In genomic region chr21:41953831-41954653, GRCh38 we compare ENCODE assay signal across 8 cellular contexts. TPM values are rescaled to one million over a fixed set of nuclear protein-coding genes. Genes with fewer than 3 reads are reported as not detected.
DNase-seq lines count a peak whose midpoint lies in the region; ATAC-seq and TF ChIP-seq lines count a peak whose summit lies in the region.

C2CD2 (minus strand) TSS chr21:41954018; CDS start chr21:41953648, 370 bp downstream.

- H3K9me3 ChIP-seq in ES-I3 (ENCODE audit: control insufficient read depth, insufficient read depth, low read length) (no peaks in the 10 kb centered on the region), adipocyte (ENCODE audit: control insufficient read depth, low read length) (no peaks in the 10 kb centered on the region), heart left ventricle (no peaks in the 10 kb centered on the region), parathyroid adenoma (ENCODE audit: control insufficient read depth, low read length) (no peaks in the 10 kb centered on the region)

- intact Hi-C loops in heart left ventricle (cut with DNase I), result loop anchor here in 5 of 10 donors (2.0 to 10.0 kb wide), 4 partner anchors 27 to 161 kb away; no protein-coding TSS in a partner anchor

- TF ChIP-seq CTCF in heart left ventricle (IDR thresholded peaks at IDR 0.05) (peak in 1 of 12 donors; percentile 3), parathyroid adenoma (IDR thresholded peaks at IDR 0.05) (no peak)

- no peaks in the 10 kb centered on the region for H3K36me3 ChIP-seq in ES-I3 (ENCODE audit: insufficient read depth, low read length)
- H3K36me3 ChIP-seq in adipocyte (ENCODE audit: control insufficient read depth, insufficient read depth, low read length, severe bottlenecking), result peaks cover 5% of the 10 kb centered on the region
- no peaks in the 10 kb centered on the region for H3K36me3 ChIP-seq in heart left ventricle
- no peaks in the 10 kb centered on the region for H3K36me3 ChIP-seq in parathyroid adenoma (ENCODE audit: control insufficient read depth, insufficient read depth, low read length)

- WGBS in heart left ventricle, 4 donors, result 4 to 24% (median 14%) methylated on average over 13 to 85 of the region's 85 CpGs

- H3K27ac ChIP-seq in heart left ventricle, result peak within 1 kb of the TSS; percentile 32 to 82 (median 70)
- no peak within 1 kb of the TSS for H3K27ac ChIP-seq in parathyroid adenoma

- H3K79me2 ChIP-seq in parathyroid adenoma, result peaks cover 6% of the 10 kb centered on the region

- peak within 1 kb of the TSS; percentile 95 for H3K4me3 ChIP-seq in adipocyte (ENCODE audit: low read length)
- peak within 1 kb of the TSS; percentile 62 to 97 (median 81) for H3K4me3 ChIP-seq in heart left ventricle
- peak within 1 kb of the TSS; percentile 81 for H3K4me3 ChIP-seq in parathyroid adenoma (ENCODE audit: low read depth, low read length)

- H3K9ac ChIP-seq in ES-I3 (ENCODE audit: low read depth, low read length) (peak within 1 kb of the TSS; percentile 58), adipocyte (ENCODE audit: low read length) (peak within 1 kb of the TSS; percentile 94), parathyroid adenoma (no peak within 1 kb of the TSS)

- H3K4me2 ChIP-seq in parathyroid adenoma (ENCODE audit: low read length), result peak within 1 kb of the TSS; percentile 91

- H3K4me1 ChIP-seq in ES-I3 (ENCODE audit: insufficient read depth, low read length) (peaks cover 32% of the 10 kb centered on the region), adipocyte (ENCODE audit: control insufficient read depth, insufficient read depth, low read length) (peaks cover 52% of the 10 kb centered on the region), heart left ventricle (peaks cover 11 to 51% (median 36%) of the 10 kb centered on the region in 12 donors), parathyroid adenoma (peaks cover 13% of the 10 kb centered on the region)

- DNase-seq in NCI-H510A treated with DMSO at 0.1 percent for 48 hours (lab: John Stamatoyannopoulos, UW), result peak; percentile 35
- DNase-seq in adipocyte (ENCODE audit: low read depth), result peak; percentile 75
- peak; percentile 69 to 88 (median 80) for DNase-seq in heart left ventricle
- no peak for DNase-seq in superior temporal gyrus (ENCODE audit: extremely low spot score)
- DNase-seq in DMS153 (lab: John Stamatoyannopoulos, UW), result no peak

- H3K27me3 ChIP-seq in adipocyte (replicated peaks; ENCODE audit: control insufficient read depth, insufficient read depth, low read length), result no peaks in the 10 kb centered on the region
- no peaks in the 10 kb centered on the region for H3K27me3 ChIP-seq in heart left ventricle
- H3K27me3 ChIP-seq in parathyroid adenoma (ENCODE audit: control insufficient read depth, insufficient read depth, low read length), result no peaks in the 10 kb centered on the region

- peak within 1 kb of the TSS; percentile 57 for H2AFZ ChIP-seq in parathyroid adenoma

- TF ChIP-seq POLR2A in heart left ventricle (IDR thresholded peaks at IDR 0.05), result peak in 1 of 2 donors; percentile 26

- ATAC-seq in GM21515 (IDR thresholded peaks at IDR 0.05; ENCODE audit: unreplicated experiment) (peak; percentile 39), heart left ventricle (peak; percentile 39 to 82 (median 74))

RNA-seq across cellular contexts. Expression of gene C2CD2, which starts in this region (rescaled TPM):
- 10 to 100 TPM in 3 of 9 donors, 1 to 10 TPM in 6; 3.8 to 13.9 (median 7.8) TPM for total RNA-seq in heart left ventricle
- polyA plus RNA-seq in heart left ventricle, result 1 to 10 TPM; 3.8 to 5.3 TPM

Comparison
In these comparisons a context has a peak if more than half of its experiments do, and no peak if none do; other contexts are left out.
1. DNase-seq: peak in NCI-H510A treated with DMSO at 0.1 percent for 48 hours (single experiment), adipocyte (single experiment) and heart left ventricle (5 of 5); none in superior temporal gyrus (single experiment) and DMS153 (single experiment).
2. Peak in every context shown above with its lines, with median percentiles within 50 percentile points of each other: H3K4me3 ChIP-seq.